Comparison of ENCODE assay signal across 12 cellular contexts in genomic region chr10:32417906-32418547, GRCh38. TPM values are rescaled to one million over a fixed set of nuclear protein-coding genes. Genes with fewer than 3 reads are reported as not detected.
DNase-seq lines count a peak whose midpoint lies in the region; ATAC-seq and TF ChIP-seq lines count a peak whose summit lies in the region.
"Had no signal": no experiment of that assay in that cellular context is flagged by ENCODE, and none has a peak within 500 bp of the region (broad histone marks: within the 10 kb centered on the region; RNA-seq: fewer than 3 reads in every experiment).

No MANE protein-coding gene starts in this region.

- no peak overlapping the region for H3K4me3 ChIP-seq in astrocyte of the cerebellum (ENCODE audit: low read depth, low read length)
- no peak overlapping the region for H3K4me3 ChIP-seq in skeletal muscle cell (ENCODE audit: low read depth, low read length)
- no peak overlapping the region for H3K4me3 ChIP-seq in CD4-positive, alpha-beta memory T cell (ENCODE audit: low read length in 2 of 2)
- H3K4me3 ChIP-seq: upper lobe of left lung had no signal

- peaks cover 0 to 3% of the 10 kb centered on the region in 2 donors for H3K36me3 Mint-ChIP-seq in CD4-positive, alpha-beta memory T cell
- H3K36me3 Mint-ChIP-seq: memory B cell had no signal

- in situ Hi-C loops in astrocyte of the cerebellum (cut with HindIII; ENCODE audit: low sequenced_read_pairs) = no loop called here

- H3K9me3 ChIP-seq in CD4-positive, alpha-beta memory T cell (ENCODE audit: control insufficient read depth in 1 of 2, low read length in 2 of 2) = no peaks in the 10 kb centered on the region

- H3K4me1 Mint-ChIP-seq in CD4-positive, alpha-beta memory T cell = peaks cover 3 to 10% (median 5%) of the 10 kb centered on the region in 4 donors
- H3K4me1 Mint-ChIP-seq: activated B cell treated with CpG ODN at 0.5 μM for 24 hours, memory B cell had no signal

- no peak overlapping the region for H3K4me3 Mint-ChIP-seq in CD4-positive, alpha-beta memory T cell
- H3K4me3 Mint-ChIP-seq: activated B cell treated with CpG ODN at 0.5 μM for 24 hours, memory B cell had no signal

- no peak for ATAC-seq in HG03045 (IDR thresholded peaks at IDR 0.05; ENCODE audit: unreplicated experiment)

- peaks cover 0 to 8% (median 7%) of the 10 kb centered on the region in 8 donors for H3K9me3 Mint-ChIP-seq in CD4-positive, alpha-beta memory T cell
- H3K9me3 Mint-ChIP-seq: memory B cell had no signal

- CTCF ChIA-PET in CD4-positive, alpha-beta memory T cell (lab: Charles Lee; ENCODE audit: partially characterized antibody) = no interaction called here

- H3K27ac Mint-ChIP-seq in CD4-positive, alpha-beta memory T cell = no peak overlapping the region
- H3K27ac Mint-ChIP-seq: activated B cell treated with CpG ODN at 0.5 μM for 24 hours, memory B cell had no signal

- no peaks in the 10 kb centered on the region for H3K4me1 ChIP-seq in CD4-positive, alpha-beta memory T cell (ENCODE audit: insufficient read depth, low read length)

- POLR2A ChIA-PET in CD4-positive, alpha-beta memory T cell (lab: Charles Lee; ENCODE audit: partially characterized antibody) = no interaction called here

- DNase-seq in GM03348 (ENCODE audit: low spot score) = peak; percentile 72
- peak; percentile 97 for DNase-seq in astrocyte of the cerebellum (ENCODE audit: low read depth)
- DNase-seq in hepatic stellate cell (ENCODE audit: low spot score) = peak; percentile 25
- peak; percentile 87 for DNase-seq in skeletal muscle cell (ENCODE audit: low read depth)
- no peak for DNase-seq in DMS79 (lab: John Stamatoyannopoulos, UW)
- DNase-seq in NCI-H510A treated with DMSO at 0.1 percent for 48 hours (lab: John Stamatoyannopoulos, UW) = no peak
- DNase-seq in CD4-positive, alpha-beta memory T cell = no peak
- DNase-seq: activated B cell treated with CpG ODN at 0.5 μM for 24 hours, DMS53, upper lobe of left lung had no signal

- no peaks in the 10 kb centered on the region for H3K36me3 ChIP-seq in CD4-positive, alpha-beta memory T cell (ENCODE audit: insufficient read depth, low read length)
- H3K36me3 ChIP-seq: upper lobe of left lung had no signal

- TF ChIP-seq CTCF in astrocyte of the cerebellum (IDR thresholded peaks at IDR 0.05; ENCODE audit: low read depth, low read length, missing control alignments) = no peak

- H3K27ac ChIP-seq in CD4-positive, alpha-beta memory T cell (ENCODE audit: low read depth, low read length) = no peak overlapping the region
- H3K27ac ChIP-seq: upper lobe of left lung had no signal

- no peaks in the 10 kb centered on the region for H3K27me3 ChIP-seq in CD4-positive, alpha-beta memory T cell (ENCODE audit: insufficient read depth, low read length)
- H3K27me3 ChIP-seq: upper lobe of left lung had no signal

- intact Hi-C loops in CD4-positive, alpha-beta memory T cell (cut with micrococcal nuclease) = no loop called here

- no peaks in the 10 kb centered on the region for H3K27me3 Mint-ChIP-seq in CD4-positive, alpha-beta memory T cell

RNA-seq across cellular contexts. Expression of gene CCDC7, which starts 27.9 kb away (rescaled TPM):
- 10 to 100 TPM; 70.3 to 90.5 TPM for total RNA-seq in CD4-positive, alpha-beta memory T cell
- polyA plus RNA-seq in CD4-positive, alpha-beta memory T cell = 10 to 100 TPM in 1 of 2 donors, 1 to 10 TPM in 1; 7.7 to 13.3 TPM

Comparison
In these comparisons a context has a peak if more than half of its experiments do, and no peak if none do; other contexts are left out.
1. DNase-seq: peak in GM03348 (single experiment), astrocyte of the cerebellum (single experiment), hepatic stellate cell (single experiment) and skeletal muscle cell (single experiment); none in DMS79 (single experiment), NCI-H510A treated with DMSO at 0.1 percent for 48 hours (single experiment) and CD4-positive, alpha-beta memory T cell (0 of 5).